In the genomic region with DNA sequence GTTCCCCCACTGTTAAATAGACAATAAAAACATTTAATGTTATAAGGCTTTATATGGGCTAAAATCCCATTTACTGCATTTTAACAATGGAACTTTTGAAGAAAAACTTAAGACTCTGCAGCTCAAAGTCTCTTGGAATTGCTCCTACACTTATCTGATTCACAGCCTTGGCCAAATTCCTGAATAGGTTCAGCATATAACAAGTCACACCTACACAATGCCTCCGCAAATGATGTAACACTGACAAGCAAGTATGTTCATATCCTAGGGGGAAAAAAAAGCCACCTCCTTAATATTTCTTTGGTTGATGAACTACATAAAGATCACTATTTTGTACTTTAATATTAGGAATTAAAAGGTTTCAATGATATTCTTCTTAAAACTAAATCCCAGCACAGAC, we compare ENCODE assay signal across 2 cellular contexts.
A peak's percentile ranks its signal among the peaks of the same experiment; 100 is the strongest.
TF ChIP-seq lines count a peak whose summit lies in the region.

No MANE protein-coding gene starts in this region.

TF ChIP-seq in HEK293, 187 proteins besides CTCF, POLR2A, EP300 and RAD21:
- TF ChIP-seq, protein P1, sequence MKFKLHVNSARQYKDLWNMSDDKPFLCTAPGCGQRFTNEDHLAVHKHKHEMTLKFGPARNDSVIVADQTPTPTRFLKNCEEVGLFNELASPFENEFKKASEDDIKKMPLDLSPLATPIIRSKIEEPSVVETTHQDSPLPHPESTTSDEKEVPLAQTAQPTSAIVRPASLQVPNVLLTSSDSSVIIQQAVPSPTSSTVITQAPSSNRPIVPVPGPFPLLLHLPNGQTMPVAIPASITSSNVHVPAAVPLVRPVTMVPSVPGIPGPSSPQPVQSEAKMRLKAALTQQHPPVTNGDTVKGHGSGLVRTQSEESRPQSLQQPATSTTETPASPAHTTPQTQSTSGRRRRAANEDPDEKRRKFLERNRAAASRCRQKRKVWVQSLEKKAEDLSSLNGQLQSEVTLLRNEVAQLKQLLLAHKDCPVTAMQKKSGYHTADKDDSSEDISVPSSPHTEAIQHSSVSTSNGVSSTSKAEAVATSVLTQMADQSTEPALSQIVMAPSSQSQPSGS (tag by site-specific recombination; IDR thresholded peaks at IDR 0.05; ENCODE audit: low read depth) = no peak
- TF ChIP-seq ZNF311 (tag by site-specific recombination; IDR thresholded peaks at IDR 0.05; ENCODE audit: borderline replicate concordance) = no peak
- TF ChIP-seq ZNF707 (tag by site-specific recombination; IDR thresholded peaks at IDR 0.05) = no peak
- TF ChIP-seq EGR2 (tag by site-specific recombination; IDR thresholded peaks at IDR 0.05; ENCODE audit: low read depth) = peak; percentile 35; the same call in 1 of the 2 replicates
- TF ChIP-seq, protein P2, sequence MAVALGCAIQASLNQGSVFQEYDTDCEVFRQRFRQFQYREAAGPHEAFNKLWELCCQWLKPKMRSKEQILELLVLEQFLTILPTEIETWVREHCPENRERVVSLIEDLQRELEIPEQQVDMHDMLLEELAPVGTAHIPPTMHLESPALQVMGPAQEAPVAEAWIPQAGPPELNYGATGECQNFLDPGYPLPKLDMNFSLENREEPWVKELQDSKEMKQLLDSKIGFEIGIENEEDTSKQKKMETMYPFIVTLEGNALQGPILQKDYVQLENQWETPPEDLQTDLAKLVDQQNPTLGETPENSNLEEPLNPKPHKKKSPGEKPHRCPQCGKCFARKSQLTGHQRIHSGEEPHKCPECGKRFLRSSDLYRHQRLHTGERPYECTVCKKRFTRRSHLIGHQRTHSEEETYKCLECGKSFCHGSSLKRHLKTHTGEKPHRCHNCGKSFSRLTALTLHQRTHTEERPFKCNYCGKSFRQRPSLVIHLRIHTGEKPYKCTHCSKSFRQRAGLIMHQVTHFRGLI (tag by site-specific recombination; IDR thresholded peaks at IDR 0.05) = no peak
- no peak for TF ChIP-seq MZF1 (tag by site-specific recombination; IDR thresholded peaks at IDR 0.05; ENCODE audit: borderline replicate concordance)
- TF ChIP-seq, protein P3, sequence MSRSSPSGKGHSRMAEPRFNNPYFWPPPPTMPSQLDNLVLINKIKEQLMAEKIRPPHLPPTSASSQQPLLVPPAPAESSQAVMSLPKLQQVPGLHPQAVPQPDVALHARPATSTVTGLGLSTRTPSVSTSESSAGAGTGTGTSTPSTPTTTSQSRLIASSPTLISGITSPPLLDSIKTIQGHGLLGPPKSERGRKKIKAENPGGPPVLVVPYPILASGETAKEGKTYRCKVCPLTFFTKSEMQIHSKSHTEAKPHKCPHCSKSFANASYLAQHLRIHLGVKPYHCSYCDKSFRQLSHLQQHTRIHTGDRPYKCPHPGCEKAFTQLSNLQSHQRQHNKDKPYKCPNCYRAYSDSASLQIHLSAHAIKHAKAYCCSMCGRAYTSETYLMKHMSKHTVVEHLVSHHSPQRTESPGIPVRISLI (tag by site-specific recombination; IDR thresholded peaks at IDR 0.05) = no peak
- TF ChIP-seq KLF8 (tag by site-specific recombination; IDR thresholded peaks at IDR 0.05) = no peak
- TF ChIP-seq ZNF157 (tag by site-specific recombination; IDR thresholded peaks at IDR 0.05) = no peak
TF ChIP-seq in HEK293: peak in this region for 1.

TF ChIP-seq in HepG2, 621 proteins besides CTCF, POLR2A, EP300 and RAD21:
- TF ChIP-seq ZNF788 (CRISPR knock-in tag; IDR thresholded peaks at IDR 0.05; ENCODE audit: borderline replicate concordance) (no peak), KDM2A (CRISPR knock-in tag; IDR thresholded peaks at IDR 0.05; ENCODE audit: borderline replicate concordance, low read depth) (no peak), ZNF263 (CRISPR knock-in tag; IDR thresholded peaks at IDR 0.05) (no peak), SMAD3 (CRISPR knock-in tag; IDR thresholded peaks at IDR 0.05) (no peak), DMAP1 (CRISPR knock-in tag; IDR thresholded peaks at IDR 0.05) (no peak), SPEN (CRISPR knock-in tag; IDR thresholded peaks at IDR 0.05; ENCODE audit: low read depth) (no peak), PPARG (CRISPR knock-in tag; conservative IDR thresholded peaks at IDR 0.05) (no peak), NBN (conservative IDR thresholded peaks at IDR 0.05) (no peak), TCF7 (IDR thresholded peaks at IDR 0.05; ENCODE audit: low read depth) (no peak), NR2C2 (CRISPR knock-in tag; IDR thresholded peaks at IDR 0.05; ENCODE audit: borderline replicate concordance) (no peak), ZNF530 (CRISPR knock-in tag; IDR thresholded peaks at IDR 0.05; ENCODE audit: low read depth) (no peak)
- TF ChIP-seq, protein P4, sequence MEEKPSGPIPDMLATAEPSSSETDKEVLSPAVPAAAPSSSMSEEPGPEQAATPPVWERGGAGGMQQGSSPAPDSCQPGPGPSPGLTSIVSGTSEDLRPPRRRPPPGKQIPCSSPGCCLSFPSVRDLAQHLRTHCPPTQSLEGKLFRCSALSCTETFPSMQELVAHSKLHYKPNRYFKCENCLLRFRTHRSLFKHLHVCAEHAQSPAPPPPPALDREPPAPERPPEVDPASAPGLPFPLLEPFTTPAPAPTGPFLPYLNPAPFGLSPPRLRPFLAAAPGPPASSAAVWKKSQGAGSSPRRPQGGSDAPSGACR (CRISPR knock-in tag; IDR thresholded peaks at IDR 0.05) = no peak
- TF ChIP-seq, protein P5, sequence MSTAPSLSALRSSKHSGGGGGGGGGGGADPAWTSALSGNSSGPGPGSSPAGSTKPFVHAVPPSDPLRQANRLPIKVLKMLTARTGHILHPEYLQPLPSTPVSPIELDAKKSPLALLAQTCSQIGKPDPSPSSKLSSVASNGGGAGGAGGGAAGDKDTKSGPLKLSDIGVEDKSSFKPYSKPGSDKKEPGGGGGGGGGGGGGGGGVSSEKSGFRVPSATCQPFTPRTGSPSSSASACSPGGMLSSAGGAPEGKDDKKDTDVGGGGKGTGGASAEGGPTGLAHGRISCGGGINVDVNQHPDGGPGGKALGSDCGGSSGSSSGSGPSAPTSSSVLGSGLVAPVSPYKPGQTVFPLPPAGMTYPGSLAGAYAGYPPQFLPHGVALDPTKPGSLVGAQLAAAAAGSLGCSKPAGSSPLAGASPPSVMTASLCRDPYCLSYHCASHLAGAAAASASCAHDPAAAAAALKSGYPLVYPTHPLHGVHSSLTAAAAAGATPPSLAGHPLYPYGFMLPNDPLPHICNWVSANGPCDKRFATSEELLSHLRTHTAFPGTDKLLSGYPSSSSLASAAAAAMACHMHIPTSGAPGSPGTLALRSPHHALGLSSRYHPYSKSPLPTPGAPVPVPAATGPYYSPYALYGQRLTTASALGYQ (CRISPR knock-in tag; IDR thresholded peaks at IDR 0.05) = no peak
- TF ChIP-seq, protein P6, sequence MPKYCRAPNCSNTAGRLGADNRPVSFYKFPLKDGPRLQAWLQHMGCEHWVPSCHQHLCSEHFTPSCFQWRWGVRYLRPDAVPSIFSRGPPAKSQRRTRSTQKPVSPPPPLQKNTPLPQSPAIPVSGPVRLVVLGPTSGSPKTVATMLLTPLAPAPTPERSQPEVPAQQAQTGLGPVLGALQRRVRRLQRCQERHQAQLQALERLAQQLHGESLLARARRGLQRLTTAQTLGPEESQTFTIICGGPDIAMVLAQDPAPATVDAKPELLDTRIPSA (CRISPR knock-in tag; IDR thresholded peaks at IDR 0.05; ENCODE audit: borderline replicate concordance) = no peak
- TF ChIP-seq, protein P7, sequence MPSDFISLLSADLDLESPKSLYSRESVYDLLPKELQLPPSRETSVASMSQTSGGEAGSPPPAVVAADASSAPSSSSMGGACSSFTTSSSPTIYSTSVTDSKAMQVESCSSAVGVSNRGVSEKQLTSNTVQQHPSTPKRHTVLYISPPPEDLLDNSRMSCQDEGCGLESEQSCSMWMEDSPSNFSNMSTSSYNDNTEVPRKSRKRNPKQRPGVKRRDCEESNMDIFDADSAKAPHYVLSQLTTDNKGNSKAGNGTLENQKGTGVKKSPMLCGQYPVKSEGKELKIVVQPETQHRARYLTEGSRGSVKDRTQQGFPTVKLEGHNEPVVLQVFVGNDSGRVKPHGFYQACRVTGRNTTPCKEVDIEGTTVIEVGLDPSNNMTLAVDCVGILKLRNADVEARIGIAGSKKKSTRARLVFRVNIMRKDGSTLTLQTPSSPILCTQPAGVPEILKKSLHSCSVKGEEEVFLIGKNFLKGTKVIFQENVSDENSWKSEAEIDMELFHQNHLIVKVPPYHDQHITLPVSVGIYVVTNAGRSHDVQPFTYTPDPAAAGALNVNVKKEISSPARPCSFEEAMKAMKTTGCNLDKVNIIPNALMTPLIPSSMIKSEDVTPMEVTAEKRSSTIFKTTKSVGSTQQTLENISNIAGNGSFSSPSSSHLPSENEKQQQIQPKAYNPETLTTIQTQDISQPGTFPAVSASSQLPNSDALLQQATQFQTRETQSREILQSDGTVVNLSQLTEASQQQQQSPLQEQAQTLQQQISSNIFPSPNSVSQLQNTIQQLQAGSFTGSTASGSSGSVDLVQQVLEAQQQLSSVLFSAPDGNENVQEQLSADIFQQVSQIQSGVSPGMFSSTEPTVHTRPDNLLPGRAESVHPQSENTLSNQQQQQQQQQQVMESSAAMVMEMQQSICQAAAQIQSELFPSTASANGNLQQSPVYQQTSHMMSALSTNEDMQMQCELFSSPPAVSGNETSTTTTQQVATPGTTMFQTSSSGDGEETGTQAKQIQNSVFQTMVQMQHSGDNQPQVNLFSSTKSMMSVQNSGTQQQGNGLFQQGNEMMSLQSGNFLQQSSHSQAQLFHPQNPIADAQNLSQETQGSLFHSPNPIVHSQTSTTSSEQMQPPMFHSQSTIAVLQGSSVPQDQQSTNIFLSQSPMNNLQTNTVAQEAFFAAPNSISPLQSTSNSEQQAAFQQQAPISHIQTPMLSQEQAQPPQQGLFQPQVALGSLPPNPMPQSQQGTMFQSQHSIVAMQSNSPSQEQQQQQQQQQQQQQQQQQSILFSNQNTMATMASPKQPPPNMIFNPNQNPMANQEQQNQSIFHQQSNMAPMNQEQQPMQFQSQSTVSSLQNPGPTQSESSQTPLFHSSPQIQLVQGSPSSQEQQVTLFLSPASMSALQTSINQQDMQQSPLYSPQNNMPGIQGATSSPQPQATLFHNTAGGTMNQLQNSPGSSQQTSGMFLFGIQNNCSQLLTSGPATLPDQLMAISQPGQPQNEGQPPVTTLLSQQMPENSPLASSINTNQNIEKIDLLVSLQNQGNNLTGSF (CRISPR knock-in tag; IDR thresholded peaks at IDR 0.05) = no peak
- TF ChIP-seq, protein P8, sequence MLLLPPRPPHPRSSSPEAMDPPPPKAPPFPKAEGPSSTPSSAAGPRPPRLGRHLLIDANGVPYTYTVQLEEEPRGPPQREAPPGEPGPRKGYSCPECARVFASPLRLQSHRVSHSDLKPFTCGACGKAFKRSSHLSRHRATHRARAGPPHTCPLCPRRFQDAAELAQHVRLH (CRISPR knock-in tag; IDR thresholded peaks at IDR 0.05; ENCODE audit: borderline replicate concordance, low read depth) = no peak
- TF ChIP-seq, protein P9, sequence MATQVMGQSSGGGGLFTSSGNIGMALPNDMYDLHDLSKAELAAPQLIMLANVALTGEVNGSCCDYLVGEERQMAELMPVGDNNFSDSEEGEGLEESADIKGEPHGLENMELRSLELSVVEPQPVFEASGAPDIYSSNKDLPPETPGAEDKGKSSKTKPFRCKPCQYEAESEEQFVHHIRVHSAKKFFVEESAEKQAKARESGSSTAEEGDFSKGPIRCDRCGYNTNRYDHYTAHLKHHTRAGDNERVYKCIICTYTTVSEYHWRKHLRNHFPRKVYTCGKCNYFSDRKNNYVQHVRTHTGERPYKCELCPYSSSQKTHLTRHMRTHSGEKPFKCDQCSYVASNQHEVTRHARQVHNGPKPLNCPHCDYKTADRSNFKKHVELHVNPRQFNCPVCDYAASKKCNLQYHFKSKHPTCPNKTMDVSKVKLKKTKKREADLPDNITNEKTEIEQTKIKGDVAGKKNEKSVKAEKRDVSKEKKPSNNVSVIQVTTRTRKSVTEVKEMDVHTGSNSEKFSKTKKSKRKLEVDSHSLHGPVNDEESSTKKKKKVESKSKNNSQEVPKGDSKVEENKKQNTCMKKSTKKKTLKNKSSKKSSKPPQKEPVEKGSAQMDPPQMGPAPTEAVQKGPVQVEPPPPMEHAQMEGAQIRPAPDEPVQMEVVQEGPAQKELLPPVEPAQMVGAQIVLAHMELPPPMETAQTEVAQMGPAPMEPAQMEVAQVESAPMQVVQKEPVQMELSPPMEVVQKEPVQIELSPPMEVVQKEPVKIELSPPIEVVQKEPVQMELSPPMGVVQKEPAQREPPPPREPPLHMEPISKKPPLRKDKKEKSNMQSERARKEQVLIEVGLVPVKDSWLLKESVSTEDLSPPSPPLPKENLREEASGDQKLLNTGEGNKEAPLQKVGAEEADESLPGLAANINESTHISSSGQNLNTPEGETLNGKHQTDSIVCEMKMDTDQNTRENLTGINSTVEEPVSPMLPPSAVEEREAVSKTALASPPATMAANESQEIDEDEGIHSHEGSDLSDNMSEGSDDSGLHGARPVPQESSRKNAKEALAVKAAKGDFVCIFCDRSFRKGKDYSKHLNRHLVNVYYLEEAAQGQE (IDR thresholded peaks at IDR 0.05; ENCODE audit: borderline replicate concordance in 1 of 2, low read depth in 1 of 2, low read length in 2 of 2) = no peak
- TF ChIP-seq, protein P10, sequence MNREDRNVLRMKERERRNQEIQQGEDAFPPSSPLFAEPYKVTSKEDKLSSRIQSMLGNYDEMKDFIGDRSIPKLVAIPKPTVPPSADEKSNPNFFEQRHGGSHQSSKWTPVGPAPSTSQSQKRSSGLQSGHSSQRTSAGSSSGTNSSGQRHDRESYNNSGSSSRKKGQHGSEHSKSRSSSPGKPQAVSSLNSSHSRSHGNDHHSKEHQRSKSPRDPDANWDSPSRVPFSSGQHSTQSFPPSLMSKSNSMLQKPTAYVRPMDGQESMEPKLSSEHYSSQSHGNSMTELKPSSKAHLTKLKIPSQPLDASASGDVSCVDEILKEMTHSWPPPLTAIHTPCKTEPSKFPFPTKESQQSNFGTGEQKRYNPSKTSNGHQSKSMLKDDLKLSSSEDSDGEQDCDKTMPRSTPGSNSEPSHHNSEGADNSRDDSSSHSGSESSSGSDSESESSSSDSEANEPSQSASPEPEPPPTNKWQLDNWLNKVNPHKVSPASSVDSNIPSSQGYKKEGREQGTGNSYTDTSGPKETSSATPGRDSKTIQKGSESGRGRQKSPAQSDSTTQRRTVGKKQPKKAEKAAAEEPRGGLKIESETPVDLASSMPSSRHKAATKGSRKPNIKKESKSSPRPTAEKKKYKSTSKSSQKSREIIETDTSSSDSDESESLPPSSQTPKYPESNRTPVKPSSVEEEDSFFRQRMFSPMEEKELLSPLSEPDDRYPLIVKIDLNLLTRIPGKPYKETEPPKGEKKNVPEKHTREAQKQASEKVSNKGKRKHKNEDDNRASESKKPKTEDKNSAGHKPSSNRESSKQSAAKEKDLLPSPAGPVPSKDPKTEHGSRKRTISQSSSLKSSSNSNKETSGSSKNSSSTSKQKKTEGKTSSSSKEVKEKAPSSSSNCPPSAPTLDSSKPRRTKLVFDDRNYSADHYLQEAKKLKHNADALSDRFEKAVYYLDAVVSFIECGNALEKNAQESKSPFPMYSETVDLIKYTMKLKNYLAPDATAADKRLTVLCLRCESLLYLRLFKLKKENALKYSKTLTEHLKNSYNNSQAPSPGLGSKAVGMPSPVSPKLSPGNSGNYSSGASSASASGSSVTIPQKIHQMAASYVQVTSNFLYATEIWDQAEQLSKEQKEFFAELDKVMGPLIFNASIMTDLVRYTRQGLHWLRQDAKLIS (CRISPR knock-in tag; IDR thresholded peaks at IDR 0.05) = no peak
TF ChIP-seq in HepG2: peak in this region for 0.
